ENCODE assay signal across 8 cellular contexts in the genomic region with DNA sequence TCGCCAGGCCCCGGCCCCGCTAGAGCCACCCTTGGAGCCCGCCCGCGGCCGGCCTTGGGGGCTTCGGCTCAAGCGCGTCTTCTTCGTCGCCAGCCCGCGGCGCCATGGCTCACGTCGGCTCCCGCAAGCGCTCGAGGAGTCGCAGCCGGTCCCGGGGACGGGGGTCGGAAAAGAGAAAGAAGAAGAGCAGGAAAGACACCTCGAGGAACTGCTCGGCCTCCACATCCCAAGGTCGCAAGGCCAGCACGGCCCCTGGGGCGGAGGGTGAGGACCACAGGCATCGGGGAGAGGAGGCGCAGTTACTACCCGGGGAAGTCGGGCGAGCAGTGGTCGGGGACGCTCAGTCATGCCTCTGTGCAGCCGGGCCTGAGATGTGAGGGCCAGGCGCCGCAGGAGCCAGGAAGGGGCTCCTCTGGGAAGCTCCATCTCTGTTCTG. TPM values are rescaled to one million over a fixed set of nuclear protein-coding genes. Genes with fewer than 3 reads are reported as not detected.
DNase-seq lines count a peak whose midpoint lies in the region; ATAC-seq and TF ChIP-seq lines count a peak whose summit lies in the region.

No MANE protein-coding gene starts in this region.

- H4K91ac ChIP-seq in H9 (ENCODE audit: insufficient read length, low read depth, low read length) (no peak overlapping the region), neuronal stem cell (ENCODE audit: low read depth, low read length, poor library complexity) (no peak overlapping the region)

- no peaks in the 10 kb centered on the region for H3K27me3 ChIP-seq in H9 (ENCODE audit: insufficient read depth, low read length)
- H3K27me3 ChIP-seq in Peyer's patch: no peaks in the 10 kb centered on the region
- no peaks in the 10 kb centered on the region for H3K27me3 ChIP-seq in neuronal stem cell (ENCODE audit: control insufficient read depth in 3 of 3, insufficient read depth in 3 of 3, low read depth in 1 of 3, low read length in 3 of 3)

- in situ Hi-C loops in G401 (cut with HindIII; ENCODE audit: low sequenced_read_pairs): no loop called here

- WGBS in H9 (ENCODE audit: extremely low coverage, insufficient read length, low lambda C conversion rate): no CpG with 5 or more reads among the region's 40 CpGs
- no CpG with 5 or more reads among the region's 40 CpGs for WGBS in neuronal stem cell (ENCODE audit: extremely low coverage in 2 of 2, insufficient read length in 2 of 2, insufficient replicate concordance in 1 of 2), 2 donors

- H4K5ac ChIP-seq in H9 (ENCODE audit: insufficient read length, low read depth, low read length): no peak overlapping the region

- peak overlapping the region; percentile 88 to 93 for H3K4me3 Mint-ChIP-seq in H9

- no peak for ATAC-seq in HG03025 (IDR thresholded peaks at IDR 0.05; ENCODE audit: low FRiP score, unreplicated experiment)

- H3K27ac ChIP-seq in H9 (ENCODE audit: insufficient read length, low read depth, low read length) (no peak overlapping the region), Peyer's patch (peak overlapping the region; percentile 81 to 94 (median 86)), neuronal stem cell (replicated peaks; ENCODE audit: low read length) (no peak overlapping the region)

- H3K14ac ChIP-seq in H9 (ENCODE audit: insufficient read depth, low read length): peak overlapping the region; percentile 27; the same call in 1 of the 2 replicates
- peak overlapping the region; percentile 21 for H3K14ac ChIP-seq in neuronal stem cell (ENCODE audit: low read length)

- no peak overlapping the region for H2AK5ac ChIP-seq in H9 (ENCODE audit: insufficient read length, low read length)
- peak overlapping the region; percentile 92 for H2AK5ac ChIP-seq in neuronal stem cell (ENCODE audit: low read depth, low read length)

- H3K18ac ChIP-seq in H9 (ENCODE audit: insufficient read length, low read depth, low read length) (no peak overlapping the region), neuronal stem cell (ENCODE audit: low read length) (peak overlapping the region; percentile 96)

- no peak overlapping the region for H2AFZ ChIP-seq in H9 (ENCODE audit: low read length)
- peak overlapping the region; percentile 98 for H2AFZ ChIP-seq in neuronal stem cell (ENCODE audit: low read length)

- no peaks in the 10 kb centered on the region for H4K20me1 ChIP-seq in H9 (ENCODE audit: control insufficient read depth, insufficient read depth, insufficient read length)

- no peaks in the 10 kb centered on the region for H3K79me2 ChIP-seq in H9 (ENCODE audit: insufficient read depth, low read length)

- no peak overlapping the region for H2BK12ac ChIP-seq in H9 (ENCODE audit: insufficient read length, low read depth, low read length)
- H2BK12ac ChIP-seq in neuronal stem cell (ENCODE audit: low read length): no peak overlapping the region

- peaks cover 0 to 20% (median 8%) of the 10 kb centered on the region in 3 experiments; a peak in 4 of 7 replicates for H3K36me3 Mint-ChIP-seq in H9 (ENCODE audit: insufficient read depth in 1 of 3, low read depth in 3 of 3)

- DNase-seq in G401 (ENCODE audit: low spot score) (peak; percentile 32), H9 (no peak), Peyer's patch (no peak), epithelial cell of proximal tubule (ENCODE audit: low read depth) (no peak), neuronal stem cell (ENCODE audit: low spot score) (no peak), T-helper 9 cell (no peak), NCI-H510A (lab: John Stamatoyannopoulos, UW) (no peak)

- H3K23ac ChIP-seq in H9 (ENCODE audit: insufficient read length, low read depth, low read length) (no peak overlapping the region), neuronal stem cell (ENCODE audit: low read depth, low read length, poor library complexity) (peak overlapping the region; percentile 93)

- no peaks in the 10 kb centered on the region for H3K9me3 Mint-ChIP-seq in H9

- H3T11ph ChIP-seq in H9 (ENCODE audit: low read length): no peak overlapping the region

- peak overlapping the region in 1 of 3 experiments; percentile 87; a peak in 2 of 7 replicates for H3K27ac Mint-ChIP-seq in H9

- no peak overlapping the region for H2BK20ac ChIP-seq in H9 (ENCODE audit: low read depth, low read length, poor library complexity, severe bottlenecking)

- H3K9ac ChIP-seq in H9 (ENCODE audit: extremely low read depth, insufficient read length, low read length) (peak overlapping the region; percentile 62), neuronal stem cell (ENCODE audit: low read depth, low read length, poor library complexity) (peak overlapping the region; percentile 98)

- peak overlapping the region; percentile 82 to 98 (median 97) for H3K4me3 ChIP-seq in Peyer's patch
- H3K4me3 ChIP-seq in epithelial cell of proximal tubule (ENCODE audit: low read depth, low read length): peak overlapping the region; percentile 79
- peak overlapping the region; percentile 95 to 97 for H3K4me3 ChIP-seq in neuronal stem cell (ENCODE audit: low read length in 2 of 2)

- H3K4me2 ChIP-seq in H9 (ENCODE audit: insufficient read depth, insufficient read length, low read length): peak overlapping the region; percentile 79
- peak overlapping the region; percentile 93 for H3K4me2 ChIP-seq in neuronal stem cell (ENCODE audit: insufficient read depth, low read length, poor library complexity, severe bottlenecking)

- no peak for TF ChIP-seq CTCF in H9 (conservative IDR thresholded peaks at IDR 0.05)
- TF ChIP-seq CTCF in Peyer's patch (IDR thresholded peaks at IDR 0.05): no peak
- TF ChIP-seq CTCF in epithelial cell of proximal tubule (conservative IDR thresholded peaks at IDR 0.05; ENCODE audit: low read depth, low read length): no peak

- H3K4me1 ChIP-seq in H9 (ENCODE audit: insufficient read depth, low read length) (peaks cover 8% of the 10 kb centered on the region; the same call in 1 of the 2 replicates), Peyer's patch (peaks cover 10 to 83% (median 34%) of the 10 kb centered on the region in 4 donors), neuronal stem cell (ENCODE audit: control insufficient read depth in 2 of 2, insufficient read depth in 1 of 2, low read depth in 1 of 2, low read length in 2 of 2) (peaks cover 15 to 52% of the 10 kb centered on the region in 2 donors)

- H2BK120ac ChIP-seq in H9 (ENCODE audit: low read depth, low read length, poor library complexity, severe bottlenecking) (no peak overlapping the region), neuronal stem cell (ENCODE audit: low read depth, low read length) (peak overlapping the region; percentile 100)

- H3K27me3 Mint-ChIP-seq in H9 (ENCODE audit: low read depth): no peaks in the 10 kb centered on the region

- H4K8ac ChIP-seq in H9 (replicated peaks; ENCODE audit: insufficient read length, low read depth, low read length): no peak overlapping the region
- peak overlapping the region; percentile 99 for H4K8ac ChIP-seq in neuronal stem cell (ENCODE audit: low read depth, low read length)

- H3K4ac ChIP-seq in H9 (ENCODE audit: low read depth, low read length): no peak overlapping the region
- H3K4ac ChIP-seq in neuronal stem cell (ENCODE audit: low read length): peak overlapping the region; percentile 8

- H3K9me3 ChIP-seq in H9 (ENCODE audit: control insufficient read depth, low read depth, low read length) (no peaks in the 10 kb centered on the region), Peyer's patch (no peaks in the 10 kb centered on the region), neuronal stem cell (replicated peaks in 1 of 2; ENCODE audit: control insufficient read depth in 2 of 2, insufficient read depth in 1 of 2, low read depth in 1 of 2, low read length in 2 of 2) (no peaks in the 10 kb centered on the region)

- H2BK5ac ChIP-seq in H9 (ENCODE audit: insufficient read length, low read length) (no peak overlapping the region), neuronal stem cell (ENCODE audit: low read length) (no peak overlapping the region)

- peaks cover 13 to 35% of the 10 kb centered on the region in 2 experiments for H3K4me1 Mint-ChIP-seq in H9

- no peaks in the 10 kb centered on the region for H3K79me1 ChIP-seq in H9 (ENCODE audit: insufficient read depth, low read depth, low read length, poor library complexity, severe bottlenecking)
- H3K79me1 ChIP-seq in neuronal stem cell (ENCODE audit: low read depth, low read length): peaks cover 10% of the 10 kb centered on the region

- H3K36me3 ChIP-seq in Peyer's patch (peaks cover 0 to 28% (median 0%) of the 10 kb centered on the region in 3 donors), neuronal stem cell (replicated peaks in 1 of 2; ENCODE audit: control insufficient read depth in 2 of 2, insufficient read depth in 2 of 2, low read length in 2 of 2) (peaks cover 16 to 48% of the 10 kb centered on the region in 2 donors)

- no peak overlapping the region for H3K56ac ChIP-seq in H9 (ENCODE audit: insufficient read length, low read depth, low read length)

- TF ChIP-seq POLR2A in Peyer's patch (IDR thresholded peaks at IDR 0.05): no peak

- H3K23me2 ChIP-seq in H9 (ENCODE audit: insufficient read length, low read depth, low read length, poor library complexity, severe bottlenecking): peaks cover 12% of the 10 kb centered on the region

- no peak overlapping the region for H2BK15ac ChIP-seq in H9 (ENCODE audit: low read depth, low read length)
- H2BK15ac ChIP-seq in neuronal stem cell (ENCODE audit: low read length): peak overlapping the region; percentile 33

RNA-seq across cellular contexts. Expression of gene ARL6IP4, which starts 0.6 kb away (rescaled TPM):
- total RNA-seq in G401 (2014; rRNA removed; shearing (Covaris generic)): 315 and 347 TPM in 2 replicates
- total RNA-seq in H9 (2021) (124 and 132 TPM in 2 replicates), Peyer's patch (100 to 1,000 TPM; 155 to 216 (median 180) TPM), epithelial cell of proximal tubule (315 and 359 TPM in 2 replicates)
- polyA plus RNA-seq in neuronal stem cell (2013, experiment 1 of 2): 134 TPM
- 128 TPM for polyA plus RNA-seq in neuronal stem cell (2013, experiment 2 of 2)

RNA-seq across cellular contexts. Expression of gene OGFOD2, which starts 6.0 kb away (rescaled TPM):
- 23.6 and 45.3 TPM in 2 replicates for total RNA-seq in G401 (2014; rRNA removed; shearing (Covaris generic))
- total RNA-seq in H9 (2021) (14.1 and 14.7 TPM in 2 replicates), Peyer's patch (10 to 100 TPM; 29.9 to 37.1 (median 31.4) TPM), epithelial cell of proximal tubule (8.9 and 16.3 TPM in 2 replicates)
- polyA plus RNA-seq in neuronal stem cell (2013, experiment 1 of 2): 6.9 TPM
- polyA plus RNA-seq in neuronal stem cell (2013, experiment 2 of 2): 5.5 TPM

RNA-seq across cellular contexts. Expression of gene ABCB9, which starts 14.8 kb away (rescaled TPM):
- total RNA-seq in G401 (2014; rRNA removed; shearing (Covaris generic)): 3.8 and 7.4 TPM in 2 replicates
- total RNA-seq in H9 (2021) (3.3 and 4.6 TPM in 2 replicates), Peyer's patch (10 to 100 TPM in 3 of 4 donors, 1 to 10 TPM in 1; 8.8 to 29.7 (median 17.4) TPM), epithelial cell of proximal tubule (4.0 and 8.4 TPM in 2 replicates)
- 2.0 TPM for polyA plus RNA-seq in neuronal stem cell (2013, experiment 1 of 2)
- polyA plus RNA-seq in neuronal stem cell (2013, experiment 2 of 2): 1.5 TPM

Comparison
In these comparisons a context has a peak if more than half of its experiments do, and no peak if none do; other contexts are left out.
1. H3K27ac ChIP-seq: peak in Peyer's patch (4 of 4); none in H9 (single experiment) and neuronal stem cell (single experiment).
2. Peak in every context shown above with its lines, with median percentiles within 50 percentile points of each other: H3K4me3 ChIP-seq.